25 cellular contexts compared by ENCODE assay signal in genomic region chr4:80812145-80812544, GRCh38.
"Had no signal": no experiment of that assay in that cellular context is flagged by ENCODE, and none has a peak within 500 bp of the region (broad histone marks: within the 10 kb centered on the region; RNA-seq: fewer than 3 reads in every experiment).

No MANE protein-coding gene starts in this region.

- H3K4me2 ChIP-seq: neural progenitor cell had no signal

- H3K4me1 ChIP-seq: breast epithelium, esophagus squamous epithelium, neural progenitor cell, parathyroid adenoma, right atrium auricular region, suprapubic skin, tibial artery had no signal

- H2AFZ ChIP-seq: neural progenitor cell, parathyroid adenoma had no signal

- H3K9me3 ChIP-seq: breast epithelium, esophagus squamous epithelium, right atrium auricular region, suprapubic skin, tibial artery had no signal

- H3K9ac ChIP-seq: neural progenitor cell, parathyroid adenoma had no signal

- H3K79me2 ChIP-seq: parathyroid adenoma had no signal

- DNase-seq: activated CD8-positive, alpha-beta memory T cell treated with anti-CD3 and anti-CD28 coated beads, Interleukin-2, amount 10 ng/mL, durations not matched to agents 7 days and 5 days; activated CD8-positive, alpha-beta T cell treated with anti-CD3 and anti-CD28 coated beads, Interleukin-2, amount 10 ng/mL, durations not matched to agents 7 days and 5 days; activated naive CD8-positive, alpha-beta T cell treated with anti-CD3 and anti-CD28 coated beads, Interleukin-2, amount 50 U/mL, for 24 hours; activated T-cell treated with anti-CD3 and anti-CD28 coated beads, Interleukin-2, amount 50 U/mL, for 48 hours; central memory CD4-positive, alpha-beta T cell; esophagus squamous epithelium; foreskin melanocyte; kidney glomerular epithelial cell; mesendoderm; natural killer cell; occipital lobe; stimulated activated CD4-positive, alpha-beta T cell treated with anti-CD3 and anti-CD28 coated beads, Interleukin-15, amount 100 ng/mL, for 24 hours; stimulated activated CD4-positive, alpha-beta T cell treated with anti-CD3 and anti-CD28 coated beads, Interleukin-2, amount 100 ng/mL, for 24 hours; stimulated activated naive CD4-positive, alpha-beta T cell; T1000; tibial artery had no signal

- H3K4me3 ChIP-seq: breast epithelium, esophagus squamous epithelium, lung, neural progenitor cell, right atrium auricular region, suprapubic skin, tibial artery had no signal

- H3K27me3 ChIP-seq: breast epithelium, esophagus squamous epithelium, neural progenitor cell, right atrium auricular region, suprapubic skin, tibial artery had no signal

- H3K36me3 ChIP-seq: breast epithelium, esophagus squamous epithelium, neural progenitor cell, right atrium auricular region, suprapubic skin, tibial artery had no signal

- H3K27ac ChIP-seq: breast epithelium, epithelial cell of prostate, esophagus squamous epithelium, neural progenitor cell, parathyroid adenoma, right atrium auricular region, suprapubic skin, tibial artery had no signal

- ATAC-seq: activated CD8-positive, alpha-beta memory T cell treated with anti-CD3 and anti-CD28 coated beads, Interleukin-2, amount 10 ng/mL, durations not matched to agents 7 days and 5 days; activated CD8-positive, alpha-beta T cell treated with anti-CD3 and anti-CD28 coated beads, Interleukin-2, amount 10 ng/mL, durations not matched to agents 7 days and 5 days; activated naive CD8-positive, alpha-beta T cell treated with anti-CD3 and anti-CD28 coated beads, Interleukin-2, amount 50 U/mL, for 24 hours; left lobe of liver; natural killer cell; WTC11 had no signal
